In genomic region chr11:31509017-31509411, GRCh38 we compare ENCODE assay signal across 8 cellular contexts. TPM values are rescaled to one million over a fixed set of nuclear protein-coding genes. Genes with fewer than 3 reads are reported as not detected.
DNase-seq lines count a peak whose midpoint lies in the region; ATAC-seq and TF ChIP-seq lines count a peak whose summit lies in the region.

No MANE protein-coding gene starts in this region.

- intact Hi-C loops in CD14-positive monocyte (cut with micrococcal nuclease) = loop anchor here in 1 of 2 donors (10.0 kb wide), 1 partner anchor 144 kb away; the partner anchor contains the start of genes DCDC1 and DNAJC24

- peaks cover under 1 to 3% of the 10 kb centered on the region in 2 donors for H3K36me3 Mint-ChIP-seq in CD14-positive monocyte
- H3K36me3 Mint-ChIP-seq in activated naive CD8-positive, alpha-beta T cell = peaks cover 3% of the 10 kb centered on the region

- H3K27me3 Mint-ChIP-seq in CD14-positive monocyte (ENCODE audit: low read depth in 3 of 3) = peaks cover 0 to 1% (median 0%) of the 10 kb centered on the region in 3 donors
- H3K27me3 Mint-ChIP-seq in activated naive CD8-positive, alpha-beta T cell = no peaks in the 10 kb centered on the region

- ATAC-seq in GM19025 (IDR thresholded peaks at IDR 0.05; ENCODE audit: low read depth, unreplicated experiment) (peak; percentile 0), HG03439 (IDR thresholded peaks at IDR 0.05; ENCODE audit: unreplicated experiment) (peak; percentile 6)

- H3K4me3 Mint-ChIP-seq in CD14-positive monocyte = peak overlapping the region; percentile 98 to 100
- H3K4me3 Mint-ChIP-seq in activated naive CD8-positive, alpha-beta T cell = peak overlapping the region; percentile 100

- H3K4me1 Mint-ChIP-seq in CD14-positive monocyte = peaks cover 22% of the 10 kb centered on the region
- peaks cover 51% of the 10 kb centered on the region for H3K4me1 Mint-ChIP-seq in activated naive CD8-positive, alpha-beta T cell (ENCODE audit: low read depth)

- peak overlapping the region; percentile 33 to 98 (median 95) for H3K27ac Mint-ChIP-seq in CD14-positive monocyte
- H3K27ac Mint-ChIP-seq in activated naive CD8-positive, alpha-beta T cell = peak overlapping the region; percentile 98

- no peaks in the 10 kb centered on the region for H3K9me3 Mint-ChIP-seq in CD14-positive monocyte
- no peaks in the 10 kb centered on the region for H3K9me3 Mint-ChIP-seq in activated naive CD8-positive, alpha-beta T cell (ENCODE audit: low read depth)

- H3K27ac ChIP-seq in substantia nigra (ENCODE audit: low read depth, low read length, poor library complexity, severe bottlenecking) = peak overlapping the region; percentile 67

- TF ChIP-seq CTCF in CD14-positive monocyte (IDR thresholded peaks at IDR 0.05) = no peak

- no peak for DNase-seq in CD14-positive monocyte (ENCODE audit: low spot score)
- peak; percentile 7 for DNase-seq in iris pigment epithelial cell (ENCODE audit: low read depth)
- no peak for DNase-seq in substantia nigra (lab: John Stamatoyannopoulos, UW)
- DNase-seq in occipital lobe (lab: John Stamatoyannopoulos, UW) = no peak
- DNase-seq in globus pallidus (ENCODE audit: low spot score) = no peak

RNA-seq across cellular contexts. Expression of gene IMMP1L, which starts 0.4 kb away (rescaled TPM):
- 1 to 10 TPM; 4.7 to 5.0 TPM for polyA plus RNA-seq in CD14-positive monocyte
- 17.0 TPM for total RNA-seq in occipital lobe

RNA-seq across cellular contexts. Expression of gene ELP4, which starts 0.6 kb away (rescaled TPM):
- polyA plus RNA-seq in CD14-positive monocyte = 10 to 100 TPM; 16.4 to 17.8 TPM
- total RNA-seq in occipital lobe = 36.5 TPM
